Comparison of ENCODE assay signal across 25 cellular contexts in the genomic region with DNA sequence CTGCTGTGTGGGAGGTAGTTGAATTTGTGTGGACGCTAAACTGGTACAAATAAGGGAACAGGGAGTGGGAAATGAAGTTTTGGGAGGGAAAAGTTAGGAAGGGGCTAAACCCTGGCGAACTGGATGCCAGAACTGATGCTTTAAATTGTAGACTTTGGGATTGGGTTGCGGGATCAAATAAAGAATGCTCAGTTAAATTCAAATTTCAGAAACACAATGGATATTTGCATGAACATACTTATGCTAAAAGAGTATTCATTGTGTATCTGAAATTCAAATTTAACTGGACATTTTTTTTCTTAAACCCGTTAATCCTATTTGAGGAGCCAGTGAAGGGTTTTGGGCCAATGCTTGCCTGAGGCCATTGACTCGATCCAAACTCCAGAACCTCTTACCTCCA. TPM values are rescaled to one million over a fixed set of nuclear protein-coding genes. Genes with fewer than 3 reads are reported as not detected.
DNase-seq lines count a peak whose midpoint lies in the region; ATAC-seq and TF ChIP-seq lines count a peak whose summit lies in the region.
"Had no signal": no experiment of that assay in that cellular context is flagged by ENCODE, and none has a peak within 500 bp of the region (broad histone marks: within the 10 kb centered on the region; RNA-seq: fewer than 3 reads in every experiment).

No MANE protein-coding gene starts in this region.

- BruUV-seq in MCF 10A (replicated peaks; lab: Mats Ljungman, UMichigan): no TSS peak

- no peak for TF ChIP-seq CTCF in breast epithelium (IDR thresholded peaks at IDR 0.05)
- TF ChIP-seq CTCF in MCF 10A (IDR thresholded peaks at IDR 0.05; ENCODE audit: unreplicated experiment): no peak

- H3K27ac Mint-ChIP-seq in MCF 10A (ENCODE audit: low read depth, unreplicated experiment): no peak overlapping the region
- H3K27ac Mint-ChIP-seq: activated CD8-positive, alpha-beta T cell treated with anti-CD3 and anti-CD28 coated beads, Interleukin-2, amount 10 ng/mL, durations not matched to agents 7 days and 5 days; activated naive CD4-positive, alpha-beta T cell treated with anti-CD3 and anti-CD28 coated beads for 36 hours; activated T-cell treated with anti-CD3 and anti-CD28 coated beads, Interleukin-2, amount 50 U/mL, for 24 hours had no signal

- H3K27ac ChIP-seq in breast epithelium (peak overlapping the region; percentile 72 to 81), mesodermal cell (ENCODE audit: low read depth, low read length, severe bottlenecking) (peak overlapping the region; percentile 94)
- H3K27ac ChIP-seq: ascending aorta, C4-2B, hepatocyte, lower lobe of right lung had no signal

- DNase-seq in breast epithelium (ENCODE audit: low spot score in 2 of 2) (no peak), MCF 10A (ENCODE audit: unreplicated experiment) (no peak), adipocyte (ENCODE audit: low read depth) (no peak), EL (no peak), foreskin melanocyte (no peak)
- DNase-seq: 8988T; activated CD4-positive, CD25-positive, alpha-beta regulatory T cell; activated CD8-positive, alpha-beta T cell treated with anti-CD3 and anti-CD28 coated beads, Interleukin-2, amount 10 ng/mL, durations not matched to agents 7 days and 5 days; activated naive CD4-positive, alpha-beta T cell treated with anti-CD3 and anti-CD28 coated beads for 36 hours; activated T-cell treated with anti-CD3 and anti-CD28 coated beads, Interleukin-2, amount 50 U/mL, for 24 hours; effector memory CD8-positive, alpha-beta T cell; lower lobe of right lung; NCI-H1105; NCI-H510A; SIG-M5; stimulated activated CD4-positive, alpha-beta T cell treated with anti-CD3 and anti-CD28 coated beads, Interleukin-4, amount 100 ng/mL, for 24 hours; stomach had no signal

- H3K4me3 Mint-ChIP-seq in MCF 10A (ENCODE audit: unreplicated experiment): no peak overlapping the region
- H3K4me3 Mint-ChIP-seq: activated CD8-positive, alpha-beta T cell treated with anti-CD3 and anti-CD28 coated beads, Interleukin-2, amount 10 ng/mL, durations not matched to agents 7 days and 5 days; activated naive CD4-positive, alpha-beta T cell treated with anti-CD3 and anti-CD28 coated beads for 36 hours; activated T-cell treated with anti-CD3 and anti-CD28 coated beads, Interleukin-2, amount 50 U/mL, for 24 hours; effector memory CD8-positive, alpha-beta T cell had no signal

- no peaks in the 10 kb centered on the region for H3K27me3 ChIP-seq in breast epithelium
- no peaks in the 10 kb centered on the region for H3K27me3 ChIP-seq in adipocyte (replicated peaks; ENCODE audit: control insufficient read depth, insufficient read depth, low read length)
- H3K27me3 ChIP-seq: ascending aorta, hepatocyte, stomach had no signal

- no peaks in the 10 kb centered on the region for H3K36me3 Mint-ChIP-seq in MCF 10A (ENCODE audit: insufficient read depth, unreplicated experiment)
- H3K36me3 Mint-ChIP-seq: type B pancreatic cell had no signal

- H3K4me3 ChIP-seq in breast epithelium (no peak overlapping the region), adipocyte (ENCODE audit: low read length) (peak overlapping the region; percentile 73), mesodermal cell (ENCODE audit: extremely low read depth, insufficient read depth, low read length, poor library complexity, severe bottlenecking) (no peak overlapping the region)
- H3K4me3 ChIP-seq: ascending aorta, hepatocyte, lower lobe of right lung, skin epidermis, stomach had no signal

- H3K27me3 Mint-ChIP-seq in MCF 10A (ENCODE audit: insufficient read depth, unreplicated experiment): no peaks in the 10 kb centered on the region
- H3K27me3 Mint-ChIP-seq: effector memory CD8-positive, alpha-beta T cell had no signal

- no peaks in the 10 kb centered on the region for H3K9me3 Mint-ChIP-seq in MCF 10A (ENCODE audit: unreplicated experiment)
- H3K9me3 Mint-ChIP-seq: activated naive CD4-positive, alpha-beta T cell treated with anti-CD3 and anti-CD28 coated beads for 36 hours; activated T-cell treated with anti-CD3 and anti-CD28 coated beads, Interleukin-2, amount 50 U/mL, for 24 hours; effector memory CD8-positive, alpha-beta T cell; type B pancreatic cell had no signal

- 40 to 69% methylated on average over 2 to 4 of the region's 5 CpGs for WGBS in mesodermal cell (ENCODE audit: insufficient coverage in 2 of 2), 2 experiments

- H3K36me3 ChIP-seq in breast epithelium (no peaks in the 10 kb centered on the region), adipocyte (ENCODE audit: control insufficient read depth, insufficient read depth, low read length, severe bottlenecking) (no peaks in the 10 kb centered on the region), mesodermal cell (ENCODE audit: control insufficient read depth, insufficient read depth, low read length) (no peaks in the 10 kb centered on the region)
- H3K36me3 ChIP-seq: ascending aorta, lower lobe of right lung, stomach had no signal

- H3K4me1 ChIP-seq in breast epithelium (no peaks in the 10 kb centered on the region), adipocyte (ENCODE audit: control insufficient read depth, insufficient read depth, low read length) (peaks cover 13% of the 10 kb centered on the region), mesodermal cell (ENCODE audit: control insufficient read depth, insufficient read depth, low read length, poor library complexity, severe bottlenecking) (peaks cover 27% of the 10 kb centered on the region)
- H3K4me1 ChIP-seq: ascending aorta, lower lobe of right lung had no signal

- no peak for ATAC-seq in GM21360 (IDR thresholded peaks at IDR 0.05; ENCODE audit: unreplicated experiment)
- ATAC-seq in HG03457 (IDR thresholded peaks at IDR 0.05; ENCODE audit: unreplicated experiment): no peak
- ATAC-seq: activated CD8-positive, alpha-beta T cell treated with anti-CD3 and anti-CD28 coated beads, Interleukin-2, amount 10 ng/mL, durations not matched to agents 7 days and 5 days; effector memory CD8-positive, alpha-beta T cell had no signal

- H3K4me1 Mint-ChIP-seq in MCF 10A (ENCODE audit: insufficient read depth, unreplicated experiment): peaks cover 17% of the 10 kb centered on the region

- intact Hi-C loops in breast epithelium (cut with DNase I; ENCODE audit: low total_unique reads): no loop called here
- intact Hi-C loops in MCF 10A (cut with micrococcal nuclease): no loop called here

- POLR2A ChIA-PET in MCF 10A (lab: Yijun Ruan, JAX): interaction anchor here (0.7 to 1.6 kb wide), 9 partner anchors 10 to 783 kb away, joined by 3 to 7 read pairs (median 3); a partner anchor contains a TSS

- CTCF ChIA-PET in MCF 10A (lab: Yijun Ruan, JAX): no interaction called here

- H3K9ac ChIP-seq in adipocyte (ENCODE audit: low read length): no peak overlapping the region

- TF ChIP-seq POLR2A in breast epithelium (IDR thresholded peaks at IDR 0.05): no peak

- H3K9me3 ChIP-seq in breast epithelium: no peaks in the 10 kb centered on the region
- H3K9me3 ChIP-seq in adipocyte (ENCODE audit: control insufficient read depth, low read length): no peaks in the 10 kb centered on the region
- no peaks in the 10 kb centered on the region for H3K9me3 ChIP-seq in mesodermal cell (ENCODE audit: control insufficient read depth, low read length)
- H3K9me3 ChIP-seq: ascending aorta, lower lobe of right lung, stomach had no signal

RNA-seq across cellular contexts. Expression of a gene that starts 44.1 kb away (rescaled TPM):
- 100 to 1,000 TPM; 176 to 226 (median 186) TPM for total RNA-seq in breast epithelium
- total RNA-seq in MCF 10A (2022): 239 TPM in 2 replicates
- 559 TPM for polyA plus RNA-seq in mesodermal cell (2013, experiment 1 of 2)
- polyA plus RNA-seq in mesodermal cell (2013, experiment 2 of 2): 570 TPM
